9 cellular contexts compared by ENCODE assay signal in genomic region chr2:39435254-39435653, GRCh38. TPM values are rescaled to one million over a fixed set of nuclear protein-coding genes. Genes with fewer than 3 reads are reported as not detected.
A peak's percentile ranks its signal among the peaks of the same experiment; 100 is the strongest.
DNase-seq lines count a peak whose midpoint lies in the region; ATAC-seq and TF ChIP-seq lines count a peak whose summit lies in the region.
"Had no signal": no experiment of that assay in that cellular context is flagged by ENCODE, and none has a peak within 500 bp of the region (broad histone marks: within the 10 kb centered on the region; RNA-seq: fewer than 3 reads in every experiment).

No MANE protein-coding gene starts in this region.

- ATAC-seq in SK-N-SH treated with all-trans-retinoic acid at 6 μM for 48 hours: no peak
- ATAC-seq in stimulated activated naive CD8-positive, alpha-beta T cell treated with anti-CD3 and anti-CD28 coated beads, Interleukin-15, amount 100 ng/mL, for 72 hours: no peak

- TF ChIP-seq EP300 in SK-N-SH (IDR thresholded peaks at IDR 0.05; ENCODE audit: borderline replicate concordance in 1 of 2, low read depth in 1 of 2, low read length in 1 of 2): no peak

- 33% methylated on average over 8 of the region's 8 CpGs for WGBS in SK-N-SH (ENCODE audit: low lambda C conversion rate)

- no peak for TF ChIP-seq RAD21 in SK-N-SH (IDR thresholded peaks at IDR 0.05; ENCODE audit: low read length)

- H4K20me1 ChIP-seq in SK-N-SH (ENCODE audit: insufficient read depth): peaks cover 59% of the 10 kb centered on the region

- POLR2A ChIA-PET in SK-N-SH (lab: Yijun Ruan, JAX): no interaction called here
- POLR2A ChIA-PET in activated CD4-positive, alpha-beta memory T cell treated with anti-CD3 and anti-CD28 coated beads, Interleukin-2, amount 10 ng/mL, durations not matched to agents 7 days and 5 days (lab: Charles Lee): no interaction called here

- H3K36me3 ChIP-seq in SK-N-SH (replicated peaks in 1 of 2; ENCODE audit: control insufficient read depth in 1 of 2, insufficient read depth in 2 of 2, low read length in 1 of 2): no peaks in the 10 kb centered on the region

- H3K27ac Mint-ChIP-seq in activated CD4-positive, alpha-beta memory T cell treated with anti-CD3 and anti-CD28 coated beads, Interleukin-2, amount 10 ng/mL, durations not matched to agents 7 days and 5 days: no peak overlapping the region
- peak overlapping the region in 1 of 2 donors; percentile 63 for H3K27ac Mint-ChIP-seq in stimulated activated naive CD8-positive, alpha-beta T cell treated with anti-CD3 and anti-CD28 coated beads, Interleukin-15, amount 100 ng/mL, for 72 hours

- peaks cover 38% of the 10 kb centered on the region for H3K4me1 Mint-ChIP-seq in activated CD4-positive, alpha-beta memory T cell treated with anti-CD3 and anti-CD28 coated beads, Interleukin-2, amount 10 ng/mL, durations not matched to agents 7 days and 5 days
- peaks cover 66% of the 10 kb centered on the region for H3K4me1 Mint-ChIP-seq in stimulated activated naive CD8-positive, alpha-beta T cell treated with anti-CD3 and anti-CD28 coated beads, Interleukin-15, amount 100 ng/mL, for 72 hours

- H3K36me3 Mint-ChIP-seq in activated CD4-positive, alpha-beta memory T cell treated with anti-CD3 and anti-CD28 coated beads, Interleukin-2, amount 10 ng/mL, durations not matched to agents 7 days and 5 days (ENCODE audit: low read depth): no peaks in the 10 kb centered on the region

- no peaks in the 10 kb centered on the region for H3K27me3 ChIP-seq in SK-N-SH (ENCODE audit: insufficient read depth)

- peak overlapping the region; percentile 74 for H3K4me3 Mint-ChIP-seq in activated CD4-positive, alpha-beta memory T cell treated with anti-CD3 and anti-CD28 coated beads, Interleukin-2, amount 10 ng/mL, durations not matched to agents 7 days and 5 days
- peak overlapping the region; percentile 90 to 95 for H3K4me3 Mint-ChIP-seq in stimulated activated naive CD8-positive, alpha-beta T cell treated with anti-CD3 and anti-CD28 coated beads, Interleukin-15, amount 100 ng/mL, for 72 hours

- H3K4me1 ChIP-seq in SK-N-SH (ENCODE audit: control insufficient read depth in 1 of 2, insufficient read depth in 2 of 2, low read depth in 1 of 2, low read length in 1 of 2): peaks cover 33 to 44% of the 10 kb centered on the region in 2 experiments

- H3K9me3 ChIP-seq in SK-N-SH: no peaks in the 10 kb centered on the region

- H3K4me3 ChIP-seq in SK-N-SH (ENCODE audit: low read depth in 2 of 2, low read length in 1 of 2) (peak overlapping the region; percentile 78 to 99), iPS-11a (ENCODE audit: low read depth, low read length) (peak overlapping the region; percentile 86)

- no peaks in the 10 kb centered on the region for H3K27me3 Mint-ChIP-seq in activated CD4-positive, alpha-beta memory T cell treated with anti-CD3 and anti-CD28 coated beads, Interleukin-2, amount 10 ng/mL, durations not matched to agents 7 days and 5 days
- H3K27me3 Mint-ChIP-seq in stimulated activated naive CD8-positive, alpha-beta T cell treated with anti-CD3 and anti-CD28 coated beads, Interleukin-15, amount 100 ng/mL, for 72 hours: no peaks in the 10 kb centered on the region

- peak overlapping the region; percentile 88 for H3K4me2 ChIP-seq in SK-N-SH

- peak overlapping the region; percentile 83 for H3K9ac ChIP-seq in SK-N-SH

- H2AFZ ChIP-seq in SK-N-SH (ENCODE audit: low read depth): no peak overlapping the region

- no peak for TF ChIP-seq CTCF in SK-N-SH (IDR thresholded peaks at IDR 0.05)

- CTCF ChIA-PET in SK-N-SH (lab: Yijun Ruan, JAX): interaction anchor here (0.7 to 4.7 kb wide), 2 partner anchors 34 to 55 kb away, joined by 3 to 20 read pairs; no protein-coding TSS in a partner anchor
- CTCF ChIA-PET in activated CD4-positive, alpha-beta memory T cell treated with anti-CD3 and anti-CD28 coated beads, Interleukin-2, amount 10 ng/mL, durations not matched to agents 7 days and 5 days (lab: Charles Lee): no interaction called here

- no peak for DNase-seq in SK-N-SH
- DNase-seq in activated CD4-positive, alpha-beta memory T cell treated with anti-CD3 and anti-CD28 coated beads, Interleukin-2, amount 10 ng/mL, durations not matched to agents 7 days and 5 days: no peak
- DNase-seq in stimulated activated naive CD8-positive, alpha-beta T cell treated with anti-CD3 and anti-CD28 coated beads, Interleukin-15, amount 100 ng/mL, for 72 hours: no peak
- DNase-seq in NCI-H128 (lab: John Stamatoyannopoulos, UW; ENCODE audit: unreplicated experiment): no peak
- no peak for DNase-seq in glomerular visceral epithelial cell (ENCODE audit: extremely low spot score)
- no peak for DNase-seq in DMS153 treated with DMSO at 0.1 percent for 48 hours (lab: John Stamatoyannopoulos, UW; ENCODE audit: unreplicated experiment)

- peaks cover 78% of the 10 kb centered on the region for H3K79me2 ChIP-seq in SK-N-SH (ENCODE audit: insufficient read depth)

- no peaks in the 10 kb centered on the region for H3K9me2 ChIP-seq in SK-N-SH

- peaks cover 15% of the 10 kb centered on the region for H3F3A ChIP-seq in SK-N-SH (replicated peaks; ENCODE audit: insufficient read depth)

- peak overlapping the region; percentile 77 to 91; a peak in 3 of 4 replicates for H3K27ac ChIP-seq in SK-N-SH (ENCODE audit: low read depth in 2 of 2, low read length in 1 of 2)
- H3K27ac ChIP-seq: C4-2B had no signal

- H3K9me3 Mint-ChIP-seq in activated CD4-positive, alpha-beta memory T cell treated with anti-CD3 and anti-CD28 coated beads, Interleukin-2, amount 10 ng/mL, durations not matched to agents 7 days and 5 days: no peaks in the 10 kb centered on the region
- H3K9me3 Mint-ChIP-seq in stimulated activated naive CD8-positive, alpha-beta T cell treated with anti-CD3 and anti-CD28 coated beads, Interleukin-15, amount 100 ng/mL, for 72 hours: no peaks in the 10 kb centered on the region

TF ChIP-seq in SK-N-SH, 30 proteins besides CTCF, POLR2A, EP300 and RAD21:
- no peak for TF ChIP-seq USF1 (IDR thresholded peaks at IDR 0.05; ENCODE audit: borderline replicate concordance, low read depth)
- peak; percentile 43; the same call in 1 of the 2 replicates for TF ChIP-seq GATA2 (CRISPR knock-in tag; IDR thresholded peaks at IDR 0.05)
- TF ChIP-seq MAX (IDR thresholded peaks at IDR 0.05; ENCODE audit: low read depth): no peak
TF ChIP-seq in SK-N-SH: peak in this region for 1.

TF ChIP-seq in SK-N-SH treated with all-trans-retinoic acid at 6 μM for 48 hours, 23 proteins besides CTCF, POLR2A, EP300 and RAD21 (continues in another document):
- TF ChIP-seq CSRNP3 (CRISPR knock-in tag; IDR thresholded peaks at IDR 0.05): no peak
- no peak for TF ChIP-seq SNAI2 (CRISPR knock-in tag; IDR thresholded peaks at IDR 0.05)
- TF ChIP-seq GLIS3 (CRISPR knock-in tag; IDR thresholded peaks at IDR 0.05): no peak
- no peak for TF ChIP-seq PATZ1 (CRISPR knock-in tag; IDR thresholded peaks at IDR 0.05; ENCODE audit: borderline replicate concordance)
- no peak for TF ChIP-seq OSR1 (CRISPR knock-in tag; IDR thresholded peaks at IDR 0.05)
- no peak for TF ChIP-seq ARNTL (CRISPR knock-in tag; IDR thresholded peaks at IDR 0.05; ENCODE audit: borderline replicate concordance, low read depth)
- TF ChIP-seq BACH2 (CRISPR knock-in tag; IDR thresholded peaks at IDR 0.05; ENCODE audit: borderline replicate concordance): no peak
- no peak for TF ChIP-seq PPARA (CRISPR knock-in tag; IDR thresholded peaks at IDR 0.05; ENCODE audit: borderline replicate concordance)
- no peak for TF ChIP-seq CREB5 (CRISPR knock-in tag; IDR thresholded peaks at IDR 0.05; ENCODE audit: low read depth)
- no peak for TF ChIP-seq ZNF565 (CRISPR knock-in tag; conservative IDR thresholded peaks at IDR 0.05; ENCODE audit: low read depth)
- TF ChIP-seq ZFP3 (CRISPR knock-in tag; IDR thresholded peaks at IDR 0.05): no peak

RNA-seq across cellular contexts. Expression of gene MAP4K3, which starts 1.8 kb away (rescaled TPM):
- 8.8 and 11.1 TPM in 2 replicates for polyA plus RNA-seq in SK-N-SH (2012; rRNA removed)
- polyA plus RNA-seq in SK-N-SH (2012; cell fraction: cytosol; rRNA removed): 12.0 and 14.6 TPM in 2 replicates
- polyA plus RNA-seq in SK-N-SH (2012; cell fraction: nucleus; rRNA removed): 8.6 and 21.1 TPM in 2 replicates
- 10 to 100 TPM in 1 of 2 experiments, 1 to 10 TPM in 1; 8.6 to 12.3 TPM for total RNA-seq in activated CD4-positive, alpha-beta memory T cell treated with anti-CD3 and anti-CD28 coated beads, Interleukin-2, amount 10 ng/mL, durations not matched to agents 7 days and 5 days
